ENCODE assay signal across 32 cellular contexts in the genomic region with DNA sequence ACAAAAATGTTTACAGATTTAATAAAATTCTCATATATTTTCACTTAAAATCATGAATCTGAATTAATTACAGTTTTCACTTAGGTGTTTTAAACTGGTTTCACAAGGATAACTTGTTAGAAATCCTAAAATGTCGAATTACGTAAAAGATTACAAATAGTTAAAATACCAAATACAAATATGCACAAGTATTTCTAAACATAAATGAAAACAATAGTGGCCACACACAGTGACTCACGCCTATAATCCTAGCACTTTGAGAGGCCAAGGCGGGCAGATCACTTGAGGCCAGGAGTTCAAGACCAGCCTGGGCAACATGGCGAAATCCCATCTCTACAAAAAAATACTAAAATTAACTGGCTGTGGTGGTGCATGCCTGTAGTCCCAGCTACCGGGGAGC.
"Had no signal": no experiment of that assay in that cellular context is flagged by ENCODE, and none has a peak within 500 bp of the region (broad histone marks: within the 10 kb centered on the region; RNA-seq: fewer than 3 reads in every experiment).

No MANE protein-coding gene starts in this region.

- H3K4me2 ChIP-seq: PC-9 had no signal

- FAIRE-seq: astrocyte, K562 had no signal

- H3K9me3 ChIP-seq: adrenal gland had no signal

- DNase-seq: activated B cell treated with CpG ODN at 0.5 μM for 24 hours; activated CD4-positive, alpha-beta memory T cell treated with anti-CD3 and anti-CD28 coated beads for 36 hours; activated CD4-positive, alpha-beta T cell treated with anti-CD3 and anti-CD28 coated beads for 4 hours; activated CD4-positive, alpha-beta T cell treated with anti-CD3 and anti-CD28 coated beads, Interleukin-2, amount 50 U/mL, for 1 hour; activated CD4-positive, CD25-positive, alpha-beta regulatory T cell treated with anti-CD3 and anti-CD28 coated beads, Interleukin-2, amount 50 U/mL, for 72 hours; activated CD8-positive, alpha-beta memory T cell treated with anti-CD3 and anti-CD28 coated beads, Interleukin-2, amount 50 U/mL, for 4 hours; activated gamma-delta T cell treated with Interleukin-2 at 50 U/mL for 16 hours; activated naive CD4-positive, alpha-beta T cell treated with anti-CD3 and anti-CD28 coated beads for 36 hours; activated T-cell treated with anti-CD3 and anti-CD28 coated beads for 4 hours; activated T-cell treated with anti-CD3 and anti-CD28 coated beads, Interleukin-2, amount 50 U/mL, for 4 hours; body of pancreas; NCI-H1048; NCI-H1105 treated with DMSO at 0.1 percent for 48 hours; NCI-H1436; NCI-H1694; NCI-H1930; NCI-H2081 treated with DMSO at 0.1 percent for 48 hours; NCI-H345; NCI-H526; NCI-H748 treated with DMSO at 0.1 percent for 48 hours; NK-92 treated with Interleukin-12 subunit alpha and Interleukin-12 subunit beta, amount 100 ng/mL, for 24 hours; Right ventricle myocardium superior; SW 1271; T-helper 1 cell; T-helper 2 cell; T-helper 9 cell had no signal

- H3K27me3 ChIP-seq: adrenal gland, body of pancreas, breast epithelium had no signal

- H3K27ac ChIP-seq: adrenal gland, body of pancreas, breast epithelium, PC-9, VCaP had no signal

- H3K4me1 ChIP-seq: adrenal gland, breast epithelium had no signal

- H3K4me3 ChIP-seq: adrenal gland, body of pancreas, breast epithelium, K562, PC-9 had no signal

- H2AFZ ChIP-seq: PC-9 had no signal

- H3K36me3 ChIP-seq: adrenal gland, breast epithelium had no signal
